26 cellular contexts compared by ENCODE assay signal in genomic region chr7:51026341-51026740, GRCh38.
"Had no signal": no experiment of that assay in that cellular context is flagged by ENCODE, and none has a peak within 500 bp of the region (broad histone marks: within the 10 kb centered on the region; RNA-seq: fewer than 3 reads in every experiment).

No MANE protein-coding gene starts in this region.

- H3K36me3 Mint-ChIP-seq: activated CD4-positive, alpha-beta memory T cell treated with anti-CD3 and anti-CD28 coated beads for 36 hours; activated naive CD8-positive, alpha-beta T cell; brain had no signal

- H3K4me3 Mint-ChIP-seq: activated CD4-positive, alpha-beta memory T cell treated with anti-CD3 and anti-CD28 coated beads for 36 hours; activated CD4-positive, alpha-beta T cell treated with anti-CD3 and anti-CD28 coated beads, Interleukin-2, amount 10 ng/mL, durations not matched to agents 7 days and 5 days; activated naive CD8-positive, alpha-beta T cell; activated T-cell treated with anti-CD3 and anti-CD28 coated beads, Interleukin-2, amount 50 U/mL, for 72 hours; brain had no signal

- H3K27me3 Mint-ChIP-seq: activated naive CD8-positive, alpha-beta T cell had no signal

- H3K4me1 Mint-ChIP-seq: activated CD4-positive, alpha-beta T cell treated with anti-CD3 and anti-CD28 coated beads, Interleukin-2, amount 10 ng/mL, durations not matched to agents 7 days and 5 days had no signal

- H3K4me1 ChIP-seq: SJCRH30 had no signal

- H3K4me3 ChIP-seq: K562, SJCRH30 had no signal

- H3K9ac ChIP-seq: SK-N-SH had no signal

- H3K27ac Mint-ChIP-seq: activated CD4-positive, alpha-beta memory T cell treated with anti-CD3 and anti-CD28 coated beads for 36 hours; activated CD4-positive, alpha-beta T cell treated with anti-CD3 and anti-CD28 coated beads, Interleukin-2, amount 10 ng/mL, durations not matched to agents 7 days and 5 days; activated naive CD8-positive, alpha-beta T cell; activated T-cell treated with anti-CD3 and anti-CD28 coated beads, Interleukin-2, amount 50 U/mL, for 72 hours; brain had no signal

- H3K27ac ChIP-seq: SJCRH30, VCaP had no signal

- ATAC-seq: activated T-cell treated with anti-CD3 and anti-CD28 coated beads, Interleukin-2, amount 50 U/mL, for 72 hours; K562; Panc1 had no signal

- H3K4me2 ChIP-seq: SK-N-SH had no signal

- H3K36me3 ChIP-seq: SJCRH30 had no signal

- H3K9me3 Mint-ChIP-seq: activated CD4-positive, alpha-beta memory T cell treated with anti-CD3 and anti-CD28 coated beads for 36 hours; activated CD4-positive, alpha-beta T cell treated with anti-CD3 and anti-CD28 coated beads, Interleukin-2, amount 10 ng/mL, durations not matched to agents 7 days and 5 days; activated T-cell treated with anti-CD3 and anti-CD28 coated beads, Interleukin-2, amount 50 U/mL, for 72 hours had no signal

- DNase-seq: activated CD4-positive, alpha-beta memory T cell treated with anti-CD3 and anti-CD28 coated beads for 36 hours; activated CD4-positive, alpha-beta T cell treated with anti-CD3 and anti-CD28 coated beads, Interleukin-2, amount 10 ng/mL, durations not matched to agents 7 days and 5 days; activated CD4-positive, CD25-positive, alpha-beta regulatory T cell; activated T-cell treated with anti-CD3 and anti-CD28 coated beads, Interleukin-2, amount 50 U/mL, for 72 hours; amygdala; Karpas-422; MM.1S; NCI-H1105; NCI-H1436; NCI-H1694 treated with DMSO at 0.1 percent for 48 hours; NCI-H2029 treated with DMSO at 0.1 percent for 48 hours; NCI-H345; NCI-H510A; NCI-H526 treated with DMSO at 0.1 percent for 48 hours; NCI-H82; OCI-M1; Right ventricle myocardium superior; RPMI8226; SJCRH30; SK-N-SH; T-helper 1 cell had no signal

- H3K9me3 ChIP-seq: SJCRH30, SK-N-SH had no signal
